Comparison of ENCODE assay signal across 25 cellular contexts in the genomic region with DNA sequence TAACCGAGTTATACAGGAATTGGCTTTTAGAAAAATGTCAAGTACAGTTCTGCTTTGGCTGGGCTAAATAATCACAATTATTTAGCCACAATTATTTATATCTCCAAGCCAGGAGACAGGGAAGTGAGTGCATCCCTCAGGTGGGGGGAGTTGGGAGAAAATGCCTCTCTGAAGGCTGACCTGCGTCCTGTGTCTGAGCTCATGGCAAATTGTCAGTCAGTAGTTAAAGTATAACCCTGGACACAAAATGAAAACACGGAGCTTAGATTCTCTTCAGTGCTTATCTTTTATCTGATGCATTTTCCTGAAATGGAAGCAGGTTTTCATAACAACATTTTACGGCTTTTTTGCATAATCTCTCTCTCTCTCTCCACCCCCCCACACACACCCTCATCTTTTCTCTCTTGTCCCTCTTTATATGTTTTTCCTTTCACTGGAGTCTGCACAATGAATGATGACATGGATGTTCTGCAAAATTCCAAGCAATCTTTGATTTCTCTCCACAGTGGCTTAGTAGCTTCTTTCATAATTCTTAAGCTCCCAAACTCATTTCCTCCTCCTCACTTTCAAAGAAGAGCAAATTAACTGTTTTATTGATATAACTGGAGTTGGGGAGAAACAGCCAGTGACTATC.
"Had no signal": no experiment of that assay in that cellular context is flagged by ENCODE, and none has a peak within 500 bp of the region (broad histone marks: within the 10 kb centered on the region; RNA-seq: fewer than 3 reads in every experiment).

No MANE protein-coding gene starts in this region.

- H3K36me3 Mint-ChIP-seq: activated naive CD4-positive, alpha-beta T cell treated with anti-CD3 and anti-CD28 coated beads, Interleukin-2, amount 10 ng/mL, durations not matched to agents 7 days and 5 days; stimulated activated memory B cell treated with anti-CD40 and anti-IgM and Interleukin-4, amounts not matched to agents 10 μg/mL and 1 μg/mL and 100 μg/mL, for 72 hours had no signal

- H3K27me3 ChIP-seq: left lung, neutrophil, sigmoid colon, spleen, upper lobe of right lung had no signal

- H3K4me1 ChIP-seq: left lung, parathyroid adenoma, sigmoid colon, spleen, upper lobe of right lung had no signal

- H2AFZ ChIP-seq: parathyroid adenoma had no signal

- H3K36me3 ChIP-seq: left lung, neutrophil, sigmoid colon, spleen, thoracic aorta, upper lobe of right lung had no signal

- H3K9me3 Mint-ChIP-seq: activated naive CD8-positive, alpha-beta T cell treated with anti-CD3 and anti-CD28 coated beads, Interleukin-2, amount 50 U/mL, for 24 hours; stimulated activated memory B cell treated with anti-CD40 and anti-IgM and Interleukin-4, amounts not matched to agents 10 μg/mL and 1 μg/mL and 100 μg/mL, for 72 hours had no signal

- H3K4me3 ChIP-seq: left lung, sigmoid colon, spleen, thoracic aorta, upper lobe of right lung had no signal

- H3K27ac Mint-ChIP-seq: activated naive CD4-positive, alpha-beta T cell treated with anti-CD3 and anti-CD28 coated beads, Interleukin-2, amount 10 ng/mL, durations not matched to agents 7 days and 5 days; activated naive CD8-positive, alpha-beta T cell treated with anti-CD3 and anti-CD28 coated beads, Interleukin-2, amount 50 U/mL, for 24 hours; dendritic cell treated with granulocyte-macrophage colony-stimulating factor and Interleukin-4, amounts not matched to agents 40 ng/mL and 50 ng/mL, for 4 days; stimulated activated memory B cell treated with anti-CD40 and anti-IgM and Interleukin-4, amounts not matched to agents 10 μg/mL and 1 μg/mL and 100 μg/mL, for 72 hours had no signal

- DNase-seq: activated CD4-positive, CD25-positive, alpha-beta regulatory T cell treated with anti-CD3 and anti-CD28 coated beads, Interleukin-2, amount 50 U/mL, for 72 hours; activated CD8-positive, alpha-beta memory T cell treated with anti-CD3 and anti-CD28 coated beads for 24 hours; activated CD8-positive, alpha-beta memory T cell treated with anti-CD3 and anti-CD28 coated beads, Interleukin-2, amount 50 U/mL, for 48 hours; activated effector memory CD4-positive, alpha-beta T cell treated with Interleukin-2 at 50 U/mL for 16 hours; activated naive CD4-positive, alpha-beta T cell treated with anti-CD3 and anti-CD28 coated beads, Interleukin-2, amount 10 ng/mL, durations not matched to agents 7 days and 5 days; activated naive CD8-positive, alpha-beta T cell treated with anti-CD3 and anti-CD28 coated beads, Interleukin-2, amount 50 U/mL, for 24 hours; activated T-cell treated with anti-CD3 and anti-CD28 coated beads, Interleukin-2, amount 50 U/mL, for 48 hours; aorta; cerebellar nuclear complex; effector CD8-positive, alpha-beta T cell; foreskin fibroblast; left lung; sigmoid colon; spleen; stimulated activated CD4-positive, alpha-beta T cell treated with anti-CD3 and anti-CD28 coated beads, Interleukin-4, amount 100 ng/mL, for 4 hours; SW 1271; T-helper 2 cell; upper lobe of right lung had no signal

- H3K4me1 Mint-ChIP-seq: activated naive CD4-positive, alpha-beta T cell treated with anti-CD3 and anti-CD28 coated beads, Interleukin-2, amount 10 ng/mL, durations not matched to agents 7 days and 5 days; activated naive CD8-positive, alpha-beta T cell treated with anti-CD3 and anti-CD28 coated beads, Interleukin-2, amount 50 U/mL, for 24 hours; stimulated activated memory B cell treated with anti-CD40 and anti-IgM and Interleukin-4, amounts not matched to agents 10 μg/mL and 1 μg/mL and 100 μg/mL, for 72 hours had no signal

- H3K4me3 Mint-ChIP-seq: activated naive CD4-positive, alpha-beta T cell treated with anti-CD3 and anti-CD28 coated beads, Interleukin-2, amount 10 ng/mL, durations not matched to agents 7 days and 5 days; activated naive CD8-positive, alpha-beta T cell treated with anti-CD3 and anti-CD28 coated beads, Interleukin-2, amount 50 U/mL, for 24 hours; dendritic cell treated with granulocyte-macrophage colony-stimulating factor and Interleukin-4, amounts not matched to agents 40 ng/mL and 50 ng/mL, for 4 days; stimulated activated memory B cell treated with anti-CD40 and anti-IgM and Interleukin-4, amounts not matched to agents 10 μg/mL and 1 μg/mL and 100 μg/mL, for 72 hours had no signal

- H3K9ac ChIP-seq: parathyroid adenoma had no signal

- ATAC-seq: activated naive CD8-positive, alpha-beta T cell treated with anti-CD3 and anti-CD28 coated beads, Interleukin-2, amount 50 U/mL, for 24 hours; left lung; stimulated activated memory B cell treated with anti-CD40 and anti-IgM and Interleukin-4, amounts not matched to agents 10 μg/mL and 1 μg/mL and 100 μg/mL, for 72 hours; upper lobe of right lung had no signal

- H3K27me3 Mint-ChIP-seq: activated naive CD4-positive, alpha-beta T cell treated with anti-CD3 and anti-CD28 coated beads, Interleukin-2, amount 10 ng/mL, durations not matched to agents 7 days and 5 days; activated naive CD8-positive, alpha-beta T cell treated with anti-CD3 and anti-CD28 coated beads, Interleukin-2, amount 50 U/mL, for 24 hours; dendritic cell treated with granulocyte-macrophage colony-stimulating factor and Interleukin-4, amounts not matched to agents 40 ng/mL and 50 ng/mL, for 4 days; stimulated activated memory B cell treated with anti-CD40 and anti-IgM and Interleukin-4, amounts not matched to agents 10 μg/mL and 1 μg/mL and 100 μg/mL, for 72 hours had no signal

- H3K9me3 ChIP-seq: left lung, neutrophil, sigmoid colon, thoracic aorta, upper lobe of right lung had no signal

- H3K79me2 ChIP-seq: parathyroid adenoma had no signal

- FAIRE-seq: bronchial epithelial cell had no signal

- H3K27ac ChIP-seq: left lung, neutrophil, parathyroid adenoma, sigmoid colon, spleen, thoracic aorta, upper lobe of right lung, VCaP had no signal
